Comparison of ENCODE assay signal across 13 cellular contexts in genomic region chr6:34423254-34423653, GRCh38. TPM values are rescaled to one million over a fixed set of nuclear protein-coding genes. Genes with fewer than 3 reads are reported as not detected.
DNase-seq lines count a peak whose midpoint lies in the region; ATAC-seq and TF ChIP-seq lines count a peak whose summit lies in the region.
"Had no signal": no experiment of that assay in that cellular context is flagged by ENCODE, and none has a peak within 500 bp of the region (broad histone marks: within the 10 kb centered on the region; RNA-seq: fewer than 3 reads in every experiment).

No MANE protein-coding gene starts in this region.

- H4K20me1 ChIP-seq in GM23338 (replicated peaks; ENCODE audit: insufficient read depth) = peaks cover 53% of the 10 kb centered on the region

- H3K27ac Mint-ChIP-seq in GM23338 (peak overlapping the region; percentile 76; the same call in 1 of the 2 replicates), WTC11 (peak overlapping the region; percentile 87), glutamatergic neuron (ENCODE audit: unreplicated experiment) (no peak overlapping the region)

- DNase-seq in GM23338 (ENCODE audit: low spot score) (no peak), WTC11 (ENCODE audit: low spot score) (no peak), DMS114 treated with DMSO at 0.1 percent for 48 hours (lab: John Stamatoyannopoulos, UW; ENCODE audit: unreplicated experiment) (no peak), GM03348 (ENCODE audit: low spot score) (no peak), glutamatergic neuron (no peak)
- no peak for DNase-seq in stimulated activated CD4-positive, alpha-beta T cell treated with anti-CD3 and anti-CD28 coated beads, Interleukin-4, amount 100 ng/mL, for 1 hour
- DNase-seq: caudate nucleus, H7, OCI-M1, T1000 had no signal

- peaks cover 21% of the 10 kb centered on the region for H3K4me1 ChIP-seq in ACC112 (ENCODE audit: control insufficient read depth, insufficient read depth, low read length, unreplicated experiment)
- peaks cover 16% of the 10 kb centered on the region for H3K4me1 ChIP-seq in GM23338 (ENCODE audit: insufficient read depth)
- peaks cover 8% of the 10 kb centered on the region for H3K4me1 ChIP-seq in iPS-20b (ENCODE audit: insufficient read depth, low read length)

- peaks cover 76% of the 10 kb centered on the region for H3K36me3 Mint-ChIP-seq in GM23338 (ENCODE audit: low read depth)
- H3K36me3 Mint-ChIP-seq in WTC11 = peaks cover 70% of the 10 kb centered on the region
- no peaks in the 10 kb centered on the region for H3K36me3 Mint-ChIP-seq in glutamatergic neuron (ENCODE audit: unreplicated experiment)

- H3K9me2 ChIP-seq in GM23338 (ENCODE audit: insufficient read depth) = no peaks in the 10 kb centered on the region

- H3F3A ChIP-seq in GM23338 (replicated peaks; ENCODE audit: low read depth) = peaks cover 66% of the 10 kb centered on the region

- no peak for TF ChIP-seq CTCF in GM23338 (conservative IDR thresholded peaks at IDR 0.05; ENCODE audit: low read depth in 2 of 2)
- TF ChIP-seq CTCF in WTC11 (IDR thresholded peaks at IDR 0.05) = no peak
- TF ChIP-seq CTCF in glutamatergic neuron (IDR thresholded peaks at IDR 0.05; ENCODE audit: partially characterized antibody, unreplicated experiment) = no peak

- H3K27me3 ChIP-seq in ACC112 (ENCODE audit: insufficient read depth, low read length) (no peaks in the 10 kb centered on the region), GM23338 (ENCODE audit: insufficient read depth) (no peaks in the 10 kb centered on the region), iPS-20b (ENCODE audit: insufficient read depth, low read length) (no peaks in the 10 kb centered on the region)

- H3K79me2 ChIP-seq in ACC112 (ENCODE audit: control insufficient read depth, insufficient read depth, low read length, unreplicated experiment) = peaks cover 55% of the 10 kb centered on the region
- peaks cover 65% of the 10 kb centered on the region for H3K79me2 ChIP-seq in GM23338 (replicated peaks; ENCODE audit: insufficient read depth)

- H3K4me2 ChIP-seq in GM23338 = peak overlapping the region; percentile 99; the same call in 1 of the 2 replicates

- H3K9ac ChIP-seq in iPS-20b (ENCODE audit: low read depth, low read length) = peak overlapping the region; percentile 100; the same call in 1 of the 2 replicates

- H3K27me3 Mint-ChIP-seq in GM23338 (ENCODE audit: insufficient read depth, low read depth, poor library complexity) (peaks cover 14% of the 10 kb centered on the region), WTC11 (ENCODE audit: low read depth) (no peaks in the 10 kb centered on the region), glutamatergic neuron (ENCODE audit: unreplicated experiment) (no peaks in the 10 kb centered on the region)

- POLR2A ChIA-PET in WTC11 (lab: Charles Lee) = interaction anchor here (4.3 kb wide), 1 partner anchor 8 kb away, joined by 20 read pairs; no protein-coding TSS in a partner anchor

- no peak overlapping the region for H3K27ac ChIP-seq in ACC112 (ENCODE audit: low read depth, low read length)
- H3K27ac ChIP-seq in GM23338 (ENCODE audit: low read depth) = peak overlapping the region; percentile 95
- H3K27ac ChIP-seq in iPS-20b (ENCODE audit: low read length) = no peak overlapping the region
- H3K27ac ChIP-seq: skin epidermis had no signal

- H3K9me3 Mint-ChIP-seq in GM23338 (no peaks in the 10 kb centered on the region), WTC11 (no peaks in the 10 kb centered on the region), glutamatergic neuron (ENCODE audit: unreplicated experiment) (no peaks in the 10 kb centered on the region)

- H3K4me3 ChIP-seq in ACC112 (ENCODE audit: low read depth, low read length) (peak overlapping the region; percentile 93), GM23338 (peak overlapping the region; percentile 99; the same call in 1 of the 2 replicates), iPS-20b (ENCODE audit: low read length) (peak overlapping the region; percentile 85; the same call in 1 of the 2 replicates)
- H3K4me3 ChIP-seq: skin epidermis had no signal

- no peak for ATAC-seq in GM23338
- no peak for ATAC-seq in WTC11

- H3K4me1 Mint-ChIP-seq in GM23338 (peaks cover 30% of the 10 kb centered on the region), WTC11 (peaks cover 29% of the 10 kb centered on the region), glutamatergic neuron (ENCODE audit: low read depth, unreplicated experiment) (no peaks in the 10 kb centered on the region)

- H3K36me3 ChIP-seq in ACC112 (ENCODE audit: insufficient read depth, low read length) (peaks cover 59% of the 10 kb centered on the region), GM23338 (ENCODE audit: insufficient read depth) (peaks cover 67% of the 10 kb centered on the region), iPS-20b (ENCODE audit: insufficient read depth, low read depth, low read length) (peaks cover 72% of the 10 kb centered on the region)

- CTCF ChIA-PET in WTC11 (lab: Charles Lee) = interaction anchor here (1.1 kb wide), 1 partner anchor 37 kb away, joined by 5 read pairs; no protein-coding TSS in a partner anchor

- no peaks in the 10 kb centered on the region for H3K9me3 ChIP-seq in iPS-20b (ENCODE audit: insufficient read depth, low read depth, low read length)

- H2AFZ ChIP-seq in ACC112 (ENCODE audit: low read length, unreplicated experiment) (no peak overlapping the region), GM23338 (no peak overlapping the region)

- peak overlapping the region; percentile 99 for H3K4me3 Mint-ChIP-seq in GM23338
- H3K4me3 Mint-ChIP-seq in WTC11 = peak overlapping the region; percentile 97
- no peak overlapping the region for H3K4me3 Mint-ChIP-seq in glutamatergic neuron (ENCODE audit: unreplicated experiment)

TF ChIP-seq in GM23338, 12 proteins besides CTCF, POLR2A, EP300 and RAD21:
- no peak for TF ChIP-seq ETS1 (IDR thresholded peaks at IDR 0.05)
- no peak for TF ChIP-seq ZNF114 (CRISPR knock-in tag; IDR thresholded peaks at IDR 0.05)
- no peak for TF ChIP-seq STAT1 (IDR thresholded peaks at IDR 0.05; ENCODE audit: unreplicated experiment)

TF ChIP-seq in WTC11, 78 proteins besides CTCF, POLR2A, EP300 and RAD21 (continues in another document):
- TF ChIP-seq E2F5 (CRISPR knock-in tag; IDR thresholded peaks at IDR 0.05) = no peak
- no peak for TF ChIP-seq ZNF532 (CRISPR knock-in tag; IDR thresholded peaks at IDR 0.05; ENCODE audit: borderline replicate concordance)
- no peak for TF ChIP-seq ZNF219 (CRISPR knock-in tag; IDR thresholded peaks at IDR 0.05; ENCODE audit: borderline replicate concordance)
- no peak for TF ChIP-seq TEAD1 (CRISPR knock-in tag; IDR thresholded peaks at IDR 0.05)

RNA-seq across cellular contexts. Expression of gene RPS10, which starts 2.6 kb away (rescaled TPM):
- 1,675 and 2,175 TPM in 2 replicates for total RNA-seq in GM23338 (2014; rRNA removed; shearing (Covaris generic))
- 1,755 and 1,834 TPM in 2 replicates for polyA plus RNA-seq in GM23338 (2016; fragmentation: Nextera tagmentation; extraction: Ambion mirVana)
- total RNA-seq in WTC11 (2021) (2,184 to 2,437 TPM (median 2,411 TPM) in 3 replicates), glutamatergic neuron (ENCODE audit: unreplicated experiment) (643 TPM)

RNA-seq across cellular contexts. Expression of gene NUDT3, which starts 30.8 kb away (rescaled TPM):
- 31.1 and 32.5 TPM in 2 replicates for total RNA-seq in GM23338 (2014; rRNA removed; shearing (Covaris generic))
- 11.5 and 12.1 TPM in 2 replicates for polyA plus RNA-seq in GM23338 (2016; fragmentation: Nextera tagmentation; extraction: Ambion mirVana)
- 24.6 to 30.0 TPM (median 24.8 TPM) in 3 replicates for total RNA-seq in WTC11 (2021)
- 76.1 TPM for total RNA-seq in glutamatergic neuron (ENCODE audit: unreplicated experiment)

RNA-seq across cellular contexts. Expression of gene PACSIN1, which starts 42.6 kb away (rescaled TPM):
- total RNA-seq in GM23338 (2014; rRNA removed; shearing (Covaris generic)) = 6.2 and 8.7 TPM in 2 replicates
- polyA plus RNA-seq in GM23338 (2016; fragmentation: Nextera tagmentation; extraction: Ambion mirVana) = 4.7 and 5.2 TPM in 2 replicates
- total RNA-seq in WTC11 (2021) (10.6 to 12.6 TPM (median 10.7 TPM) in 3 replicates), glutamatergic neuron (ENCODE audit: unreplicated experiment) (0.47 TPM)
